Comparison of ENCODE assay signal across 28 cellular contexts in genomic region chrX:25433307-25433706, GRCh38.
"Had no signal": no experiment of that assay in that cellular context is flagged by ENCODE, and none has a peak within 500 bp of the region (broad histone marks: within the 10 kb centered on the region; RNA-seq: fewer than 3 reads in every experiment).

No MANE protein-coding gene starts in this region.

- H3K4me1 ChIP-seq: colonic mucosa, esophagus squamous epithelium, gastrocnemius medialis, heart right ventricle, left lung, lower lobe of right lung had no signal

- H3K27me3 ChIP-seq: colonic mucosa, esophagus squamous epithelium, gastrocnemius medialis, heart right ventricle, left lung had no signal

- H3K9me3 ChIP-seq: colonic mucosa, esophagus squamous epithelium, gastrocnemius medialis, heart right ventricle, left lung, lower lobe of right lung, mucosa of descending colon had no signal

- H3K36me3 ChIP-seq: colonic mucosa, esophagus squamous epithelium, gastrocnemius medialis, heart right ventricle, left lung, lower lobe of right lung had no signal

- H3K27me3 Mint-ChIP-seq: dendritic cell treated with granulocyte-macrophage colony-stimulating factor and Interleukin-4, amounts not matched to agents 40 ng/mL and 50 ng/mL, for 4 days; effector memory CD8-positive, alpha-beta T cell; naive B cell had no signal

- H3K4me3 Mint-ChIP-seq: dendritic cell treated with granulocyte-macrophage colony-stimulating factor and Interleukin-4, amounts not matched to agents 40 ng/mL and 50 ng/mL, for 4 days; effector memory CD8-positive, alpha-beta T cell; endodermal cell; mesothelial cell of epicardium; naive B cell had no signal

- H3K4me3 ChIP-seq: colonic mucosa, esophagus squamous epithelium, gastrocnemius medialis, heart right ventricle, left lung, lower lobe of right lung, mucosa of descending colon had no signal

- H3K27ac ChIP-seq: colonic mucosa, epithelial cell of prostate, esophagus squamous epithelium, gastrocnemius medialis, heart right ventricle, left lung, lower lobe of right lung had no signal

- H3K36me3 Mint-ChIP-seq: mesothelial cell of epicardium, naive B cell had no signal

- DNase-seq: colonic mucosa; cortex of kidney; effector CD8-positive, alpha-beta T cell; effector memory CD8-positive, alpha-beta T cell; endodermal cell; erythroblast; esophagus squamous epithelium; foreskin fibroblast; foreskin melanocyte; gastrocnemius medialis; glutamatergic neuron; head of caudate nucleus; heart right ventricle; hippocampal formation; left cardiac atrium; left lung; left ventricle myocardium superior; lower lobe of right lung; mesenchymal stem cell; mucosa of descending colon; naive B cell had no signal

- ATAC-seq: effector memory CD8-positive, alpha-beta T cell; esophagus mucosa; gastrocnemius medialis; heart right ventricle; left cardiac atrium; left lung; left ventricle myocardium superior; lower lobe of right lung; mucosa of descending colon had no signal

- H3K27ac Mint-ChIP-seq: dendritic cell treated with granulocyte-macrophage colony-stimulating factor and Interleukin-4, amounts not matched to agents 40 ng/mL and 50 ng/mL, for 4 days; effector memory CD8-positive, alpha-beta T cell; endodermal cell; mesothelial cell of epicardium; naive B cell had no signal

- FAIRE-seq: endometrium, islet of Langerhans, keratinocyte had no signal

- H3K4me1 Mint-ChIP-seq: endodermal cell, mesothelial cell of epicardium, naive B cell had no signal

- H3K9me3 Mint-ChIP-seq: dendritic cell treated with granulocyte-macrophage colony-stimulating factor and Interleukin-4, amounts not matched to agents 40 ng/mL and 50 ng/mL, for 4 days had no signal
